10 cellular contexts compared by ENCODE assay signal in genomic region chr2:23426284-23426905, GRCh38. TPM values are rescaled to one million over a fixed set of nuclear protein-coding genes. Genes with fewer than 3 reads are reported as not detected.
A peak's percentile ranks its signal among the peaks of the same experiment; 100 is the strongest.
DNase-seq lines count a peak whose midpoint lies in the region; ATAC-seq, FAIRE-seq and TF ChIP-seq lines count a peak whose summit lies in the region.
"Had no signal": no experiment of that assay in that cellular context is flagged by ENCODE, and none has a peak within 500 bp of the region (broad histone marks: within the 10 kb centered on the region; RNA-seq: fewer than 3 reads in every experiment).

No MANE protein-coding gene starts in this region.

- H3K27me3 ChIP-seq in astrocyte (ENCODE audit: insufficient read depth, low read length) = no peaks in the 10 kb centered on the region
- H3K27me3 ChIP-seq in prostate gland (replicated peaks; ENCODE audit: insufficient read depth) = no peaks in the 10 kb centered on the region
- no peaks in the 10 kb centered on the region for H3K27me3 ChIP-seq in osteoblast (ENCODE audit: insufficient read depth, low read length)

- H3K27ac ChIP-seq in astrocyte (ENCODE audit: low read depth, low read length) (peak overlapping the region; percentile 27), prostate gland (peak overlapping the region; percentile 36 to 38), osteoblast (ENCODE audit: low read depth, low read length) (no peak overlapping the region)

- no peak for TF ChIP-seq POLR2A in prostate gland (IDR thresholded peaks at IDR 0.05)

- FAIRE-seq in astrocyte (lab: Jason Lieb, UNC) = no peak

- DNase-seq in AG08395 (ENCODE audit: low spot score) (peak; percentile 46), astrocyte (ENCODE audit: low read depth) (peak; percentile 74), left cardiac atrium (peak; percentile 52), prostate gland (ENCODE audit: low spot score) (no peak), MV-4-11 (lab: John Stamatoyannopoulos, UW) (no peak), Kasumi-1 (lab: John Stamatoyannopoulos, UW) (no peak), osteoblast (ENCODE audit: insufficient read length, low spot score, missing footprints) (no peak)
- DNase-seq: activated T-cell treated with anti-CD3 and anti-CD28 coated beads, Interleukin-2, amount 50 U/mL, for 72 hours; T1000 had no signal

- no peak overlapping the region for H3K9ac ChIP-seq in astrocyte (ENCODE audit: low read length)

- peaks cover 15% of the 10 kb centered on the region for H3K27me3 Mint-ChIP-seq in astrocyte (ENCODE audit: low read depth, unreplicated experiment)

- H3K79me2 ChIP-seq in astrocyte (ENCODE audit: insufficient read depth, low read length) = no peaks in the 10 kb centered on the region
- no peaks in the 10 kb centered on the region for H3K79me2 ChIP-seq in osteoblast (ENCODE audit: insufficient read depth, low read length)

- H3K27ac Mint-ChIP-seq in astrocyte (ENCODE audit: unreplicated experiment) = no peak overlapping the region
- H3K27ac Mint-ChIP-seq: activated T-cell treated with anti-CD3 and anti-CD28 coated beads, Interleukin-2, amount 50 U/mL, for 72 hours had no signal

- H3K36me3 Mint-ChIP-seq in astrocyte (ENCODE audit: low read depth, unreplicated experiment) = no peaks in the 10 kb centered on the region

- H3K36me3 ChIP-seq in astrocyte (ENCODE audit: insufficient read depth, low read length) (no peaks in the 10 kb centered on the region), prostate gland (no peaks in the 10 kb centered on the region), osteoblast (ENCODE audit: insufficient read depth, low read length) (no peaks in the 10 kb centered on the region)

- H3K4me3 ChIP-seq in astrocyte (ENCODE audit: insufficient read depth, low read depth, low read length) (no peak overlapping the region), prostate gland (no peak overlapping the region), osteoblast (ENCODE audit: insufficient read depth, low read length) (no peak overlapping the region)

- peaks cover 24% of the 10 kb centered on the region for H3K4me1 ChIP-seq in astrocyte (ENCODE audit: insufficient read depth, low read length)
- no peaks in the 10 kb centered on the region for H3K4me1 ChIP-seq in prostate gland (replicated peaks)
- H3K4me1 ChIP-seq in osteoblast (ENCODE audit: insufficient read depth, low read length) = peaks cover 15% of the 10 kb centered on the region

- H3K4me1 Mint-ChIP-seq in astrocyte (ENCODE audit: low read depth, unreplicated experiment) = peaks cover 11% of the 10 kb centered on the region

- peak; percentile 83 to 87 for ATAC-seq in left cardiac atrium
- ATAC-seq in GM21825 (IDR thresholded peaks at IDR 0.05; ENCODE audit: unreplicated experiment) = no peak
- ATAC-seq: activated T-cell treated with anti-CD3 and anti-CD28 coated beads, Interleukin-2, amount 50 U/mL, for 72 hours had no signal

- H3K4me2 ChIP-seq in astrocyte (ENCODE audit: low read length) (peak overlapping the region; percentile 46), osteoblast (ENCODE audit: insufficient read depth, low read length) (no peak overlapping the region)

- H3K9me3 ChIP-seq in astrocyte (ENCODE audit: insufficient read depth, low read depth, low read length) = no peaks in the 10 kb centered on the region
- H3K9me3 ChIP-seq in prostate gland = no peaks in the 10 kb centered on the region
- H3K9me3 ChIP-seq in osteoblast (ENCODE audit: low read depth, low read length) = no peaks in the 10 kb centered on the region

- H3K9me3 Mint-ChIP-seq in astrocyte (ENCODE audit: unreplicated experiment) = no peaks in the 10 kb centered on the region
- H3K9me3 Mint-ChIP-seq: activated T-cell treated with anti-CD3 and anti-CD28 coated beads, Interleukin-2, amount 50 U/mL, for 72 hours had no signal

- H2AFZ ChIP-seq in astrocyte (ENCODE audit: low read depth, low read length) (no peak overlapping the region), osteoblast (ENCODE audit: low read length) (no peak overlapping the region)

- H3K4me3 Mint-ChIP-seq in astrocyte (ENCODE audit: unreplicated experiment) = no peak overlapping the region
- H3K4me3 Mint-ChIP-seq: activated T-cell treated with anti-CD3 and anti-CD28 coated beads, Interleukin-2, amount 50 U/mL, for 72 hours had no signal

- TF ChIP-seq CTCF in astrocyte (IDR thresholded peaks at IDR 0.05; ENCODE audit: insufficient read depth, low read depth, low read length) = no peak
- no peak for TF ChIP-seq CTCF in prostate gland (IDR thresholded peaks at IDR 0.05)
- TF ChIP-seq CTCF in osteoblast (IDR thresholded peaks at IDR 0.05; ENCODE audit: extremely low read depth, low read depth, low read length) = no peak

- WGBS in prostate gland = 53% methylated on average over 12 of the region's 12 CpGs

- intact Hi-C loops in left cardiac atrium (cut with DNase I) (no loop called here), prostate gland (cut with DNase I) (no loop called here)

- H4K20me1 ChIP-seq in astrocyte (ENCODE audit: insufficient read depth, low read length) (no peaks in the 10 kb centered on the region), osteoblast (ENCODE audit: insufficient read depth, low read length) (peaks cover 2% of the 10 kb centered on the region)

RNA-seq across cellular contexts. Expression of gene KLHL29, which starts 41.4 kb away (rescaled TPM):
- total RNA-seq in astrocyte = 4.8 and 5.5 TPM in 2 replicates
- total RNA-seq in left cardiac atrium = 1 to 10 TPM; 1.3 to 3.3 TPM
- 10 to 100 TPM; 23.3 to 24.8 TPM for total RNA-seq in prostate gland
- 1.5 and 3.3 TPM in 2 replicates for total RNA-seq in osteoblast

Comparison
In these comparisons a context has a peak if more than half of its experiments do, and no peak if none do; other contexts are left out.
1. DNase-seq: peak in AG08395 (single experiment), astrocyte (single experiment) and left cardiac atrium (single experiment); none in prostate gland (single experiment), MV-4-11 (single experiment), Kasumi-1 (0 of 2) and osteoblast (single experiment).